12 cellular contexts compared by ENCODE assay signal in the genomic region with DNA sequence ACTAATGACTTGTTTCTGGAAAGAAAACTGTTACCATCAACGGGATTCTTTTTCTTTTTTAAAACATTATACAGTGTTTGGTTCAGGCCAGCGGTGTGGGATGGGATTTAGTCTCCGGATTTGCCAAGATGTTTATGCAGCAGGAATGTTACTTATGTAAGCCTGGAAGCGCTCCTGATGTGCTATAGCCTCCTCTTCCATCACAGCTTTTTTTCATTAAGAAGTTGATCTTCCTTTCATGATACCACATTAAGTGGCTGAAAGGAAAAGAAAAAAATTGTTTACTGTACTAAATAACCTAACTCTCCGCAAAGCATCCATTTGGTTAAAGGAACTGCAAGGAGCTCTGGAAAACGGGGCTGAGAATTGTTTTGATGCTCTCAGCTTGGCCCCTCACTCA.
DNase-seq lines count a peak whose midpoint lies in the region; ATAC-seq and TF ChIP-seq lines count a peak whose summit lies in the region.
"Had no signal": no experiment of that assay in that cellular context is flagged by ENCODE, and none has a peak within 500 bp of the region (broad histone marks: within the 10 kb centered on the region; RNA-seq: fewer than 3 reads in every experiment).

No MANE protein-coding gene starts in this region.

- WGBS in heart left ventricle, 4 donors: 33 to 44% (median 39%) methylated on average over 6 of the region's 6 CpGs

- intact Hi-C loops in heart left ventricle (cut with DNase I): no loop called here

- TF ChIP-seq CTCF in AG09309 (IDR thresholded peaks at IDR 0.05; ENCODE audit: control insufficient read depth, insufficient read depth, low read depth, low read length, missing control alignments): no peak
- no peak for TF ChIP-seq CTCF in heart left ventricle (IDR thresholded peaks at IDR 0.05)

- H3K27me3 ChIP-seq in mucosa of rectum (ENCODE audit: control insufficient read depth in 2 of 2, insufficient read depth in 2 of 2, low read length in 2 of 2): peaks cover 0 to 7% of the 10 kb centered on the region in 2 donors
- peaks cover 0 to 24% (median 3%) of the 10 kb centered on the region in 9 donors for H3K27me3 ChIP-seq in heart left ventricle

- H3K4me1 ChIP-seq in mucosa of rectum (ENCODE audit: control insufficient read depth in 2 of 2, insufficient read depth in 2 of 2, low read length in 2 of 2) (peaks cover 7 to 8% of the 10 kb centered on the region in 2 donors), heart left ventricle (peaks cover 0 to 13% (median 0%) of the 10 kb centered on the region in 12 donors)

- no peaks in the 10 kb centered on the region for H3K9me3 ChIP-seq in mucosa of rectum (ENCODE audit: control insufficient read depth in 2 of 2, low read length in 2 of 2)
- H3K9me3 ChIP-seq in heart left ventricle: peaks cover 0 to 6% (median 0%) of the 10 kb centered on the region in 12 donors

- DNase-seq in AG09309 (ENCODE audit: low read depth) (peak; percentile 75), M059J (ENCODE audit: low read depth) (peak; percentile 36), dedifferentiated amniotic fluid mesenchymal stem cell (ENCODE audit: extremely low spot score) (peak; percentile 69), kidney glomerular epithelial cell (lab: John Stamatoyannopoulos, UW) (no peak), HPDE6-E6E7 (ENCODE audit: extremely low spot score) (no peak), midbrain (lab: John Stamatoyannopoulos, UW) (no peak), heart left ventricle (no peak)
- DNase-seq: activated naive CD8-positive, alpha-beta T cell treated with anti-CD3 and anti-CD28 coated beads, Interleukin-2, amount 10 ng/mL, durations not matched to agents 7 days and 5 days; NCI-H345; stimulated activated CD4-positive, alpha-beta T cell treated with anti-CD3 and anti-CD28 coated beads, Interleukin-4, amount 100 ng/mL, for 1 hour; stimulated activated naive CD4-positive, alpha-beta T cell had no signal

- no peak for ATAC-seq in heart left ventricle

- peak overlapping the region; percentile 21 to 67 for H3K27ac ChIP-seq in mucosa of rectum (ENCODE audit: low read depth in 2 of 2, low read length in 2 of 2)
- H3K27ac ChIP-seq in heart left ventricle: no peak overlapping the region

- H3K36me3 ChIP-seq in mucosa of rectum (ENCODE audit: control insufficient read depth in 2 of 2, insufficient read depth in 2 of 2, low read length in 2 of 2) (no peaks in the 10 kb centered on the region), heart left ventricle (no peaks in the 10 kb centered on the region)

- H3K9ac ChIP-seq in mucosa of rectum (ENCODE audit: low read depth in 1 of 2, low read length in 2 of 2): no peak overlapping the region

- no peak for TF ChIP-seq POLR2A in heart left ventricle (IDR thresholded peaks at IDR 0.05)

- no peak overlapping the region for H3K4me3 ChIP-seq in AG09309 (ENCODE audit: control insufficient read depth, low read depth, low read length)
- no peak overlapping the region for H3K4me3 ChIP-seq in mucosa of rectum (ENCODE audit: low read length in 2 of 2)
- no peak overlapping the region for H3K4me3 ChIP-seq in heart left ventricle

Comparison
In these comparisons a context has a peak if more than half of its experiments do, and no peak if none do; other contexts are left out.
1. DNase-seq: peak in AG09309 (single experiment), M059J (single experiment) and dedifferentiated amniotic fluid mesenchymal stem cell (single experiment); none in kidney glomerular epithelial cell (single experiment), HPDE6-E6E7 (single experiment), midbrain (single experiment) and heart left ventricle (0 of 5).
2. H3K27ac ChIP-seq: peak in mucosa of rectum (2 of 2); none in heart left ventricle (0 of 12).